In the genomic region with DNA sequence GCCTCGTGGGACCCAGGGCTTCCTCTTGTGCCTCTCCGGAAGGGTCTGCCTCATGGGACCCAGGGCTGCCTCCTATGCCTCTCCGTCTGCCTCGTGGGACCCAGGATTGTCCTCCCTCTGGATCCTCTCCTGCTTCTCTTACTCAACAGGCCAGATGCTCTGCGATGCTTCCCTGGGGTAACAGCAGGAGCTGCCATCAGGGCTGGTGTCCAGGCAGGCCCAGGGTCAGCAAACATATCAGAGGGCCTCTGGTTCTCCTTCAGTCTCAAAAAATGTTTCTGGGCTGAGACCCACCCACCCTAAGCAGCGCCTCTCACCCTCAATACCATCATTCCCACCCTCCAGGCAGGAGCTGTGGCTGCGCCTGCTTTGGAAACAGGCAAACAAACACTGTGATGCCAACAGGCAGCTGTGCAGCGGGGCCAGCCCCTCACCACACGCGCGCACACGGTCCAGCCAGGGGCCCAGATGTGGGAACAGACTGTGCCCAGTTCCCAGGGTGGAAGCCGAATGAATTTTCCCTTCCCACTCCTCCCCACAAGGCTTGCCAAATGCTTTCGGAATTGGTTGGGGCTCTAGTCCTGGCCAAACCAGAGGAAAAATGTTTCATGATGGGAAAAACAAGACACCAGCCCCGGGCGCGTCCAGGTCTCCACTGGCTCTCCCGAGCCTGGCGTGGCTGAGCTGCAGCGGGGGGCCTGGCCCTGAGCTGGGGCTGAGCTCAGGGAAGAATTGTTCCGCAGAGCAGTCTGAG, we compare ENCODE assay signal across 2 cellular contexts.
TF ChIP-seq lines count a peak whose summit lies in the region.

No MANE protein-coding gene starts in this region.

TF ChIP-seq in SK-N-SH, 30 proteins besides CTCF, POLR2A, EP300 and RAD21 (continued from another document):
- TF ChIP-seq, protein P1, sequence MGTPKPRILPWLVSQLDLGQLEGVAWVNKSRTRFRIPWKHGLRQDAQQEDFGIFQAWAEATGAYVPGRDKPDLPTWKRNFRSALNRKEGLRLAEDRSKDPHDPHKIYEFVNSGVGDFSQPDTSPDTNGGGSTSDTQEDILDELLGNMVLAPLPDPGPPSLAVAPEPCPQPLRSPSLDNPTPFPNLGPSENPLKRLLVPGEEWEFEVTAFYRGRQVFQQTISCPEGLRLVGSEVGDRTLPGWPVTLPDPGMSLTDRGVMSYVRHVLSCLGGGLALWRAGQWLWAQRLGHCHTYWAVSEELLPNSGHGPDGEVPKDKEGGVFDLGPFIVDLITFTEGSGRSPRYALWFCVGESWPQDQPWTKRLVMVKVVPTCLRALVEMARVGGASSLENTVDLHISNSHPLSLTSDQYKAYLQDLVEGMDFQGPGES (IDR thresholded peaks at IDR 0.05; ENCODE audit: low read depth, low read length): no peak
- TF ChIP-seq, protein P2, sequence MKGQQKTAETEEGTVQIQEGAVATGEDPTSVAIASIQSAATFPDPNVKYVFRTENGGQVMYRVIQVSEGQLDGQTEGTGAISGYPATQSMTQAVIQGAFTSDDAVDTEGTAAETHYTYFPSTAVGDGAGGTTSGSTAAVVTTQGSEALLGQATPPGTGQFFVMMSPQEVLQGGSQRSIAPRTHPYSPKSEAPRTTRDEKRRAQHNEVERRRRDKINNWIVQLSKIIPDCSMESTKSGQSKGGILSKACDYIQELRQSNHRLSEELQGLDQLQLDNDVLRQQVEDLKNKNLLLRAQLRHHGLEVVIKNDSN (IDR thresholded peaks at IDR 0.05; ENCODE audit: borderline replicate concordance, low read depth): no peak
- TF ChIP-seq TAF1 (IDR thresholded peaks at IDR 0.05; ENCODE audit: borderline replicate concordance, low read depth, low read length) (no peak), RFX5 (IDR thresholded peaks at IDR 0.05; ENCODE audit: low read length) (no peak), NRF1 (IDR thresholded peaks at IDR 0.05; ENCODE audit: low read depth, low read length) (no peak)

TF ChIP-seq in SK-N-SH treated with all-trans-retinoic acid at 6 μM for 48 hours, 23 proteins besides CTCF, POLR2A, EP300 and RAD21 (continued from another document):
- TF ChIP-seq, protein P3, sequence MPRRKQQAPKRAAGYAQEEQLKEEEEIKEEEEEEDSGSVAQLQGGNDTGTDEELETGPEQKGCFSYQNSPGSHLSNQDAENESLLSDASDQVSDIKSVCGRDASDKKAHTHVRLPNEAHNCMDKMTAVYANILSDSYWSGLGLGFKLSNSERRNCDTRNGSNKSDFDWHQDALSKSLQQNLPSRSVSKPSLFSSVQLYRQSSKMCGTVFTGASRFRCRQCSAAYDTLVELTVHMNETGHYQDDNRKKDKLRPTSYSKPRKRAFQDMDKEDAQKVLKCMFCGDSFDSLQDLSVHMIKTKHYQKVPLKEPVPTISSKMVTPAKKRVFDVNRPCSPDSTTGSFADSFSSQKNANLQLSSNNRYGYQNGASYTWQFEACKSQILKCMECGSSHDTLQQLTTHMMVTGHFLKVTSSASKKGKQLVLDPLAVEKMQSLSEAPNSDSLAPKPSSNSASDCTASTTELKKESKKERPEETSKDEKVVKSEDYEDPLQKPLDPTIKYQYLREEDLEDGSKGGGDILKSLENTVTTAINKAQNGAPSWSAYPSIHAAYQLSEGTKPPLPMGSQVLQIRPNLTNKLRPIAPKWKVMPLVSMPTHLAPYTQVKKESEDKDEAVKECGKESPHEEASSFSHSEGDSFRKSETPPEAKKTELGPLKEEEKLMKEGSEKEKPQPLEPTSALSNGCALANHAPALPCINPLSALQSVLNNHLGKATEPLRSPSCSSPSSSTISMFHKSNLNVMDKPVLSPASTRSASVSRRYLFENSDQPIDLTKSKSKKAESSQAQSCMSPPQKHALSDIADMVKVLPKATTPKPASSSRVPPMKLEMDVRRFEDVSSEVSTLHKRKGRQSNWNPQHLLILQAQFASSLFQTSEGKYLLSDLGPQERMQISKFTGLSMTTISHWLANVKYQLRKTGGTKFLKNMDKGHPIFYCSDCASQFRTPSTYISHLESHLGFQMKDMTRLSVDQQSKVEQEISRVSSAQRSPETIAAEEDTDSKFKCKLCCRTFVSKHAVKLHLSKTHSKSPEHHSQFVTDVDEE (CRISPR knock-in tag; IDR thresholded peaks at IDR 0.05): no peak
- TF ChIP-seq ZFP3 (CRISPR knock-in tag; IDR thresholded peaks at IDR 0.05) (no peak), ZNF8 (CRISPR knock-in tag; IDR thresholded peaks at IDR 0.05) (no peak), ZC3H10 (CRISPR knock-in tag; IDR thresholded peaks at IDR 0.05) (no peak), RARB (CRISPR knock-in tag; IDR thresholded peaks at IDR 0.05) (no peak), TOX (CRISPR knock-in tag; IDR thresholded peaks at IDR 0.05; ENCODE audit: borderline replicate concordance) (no peak)
- TF ChIP-seq, protein P4, sequence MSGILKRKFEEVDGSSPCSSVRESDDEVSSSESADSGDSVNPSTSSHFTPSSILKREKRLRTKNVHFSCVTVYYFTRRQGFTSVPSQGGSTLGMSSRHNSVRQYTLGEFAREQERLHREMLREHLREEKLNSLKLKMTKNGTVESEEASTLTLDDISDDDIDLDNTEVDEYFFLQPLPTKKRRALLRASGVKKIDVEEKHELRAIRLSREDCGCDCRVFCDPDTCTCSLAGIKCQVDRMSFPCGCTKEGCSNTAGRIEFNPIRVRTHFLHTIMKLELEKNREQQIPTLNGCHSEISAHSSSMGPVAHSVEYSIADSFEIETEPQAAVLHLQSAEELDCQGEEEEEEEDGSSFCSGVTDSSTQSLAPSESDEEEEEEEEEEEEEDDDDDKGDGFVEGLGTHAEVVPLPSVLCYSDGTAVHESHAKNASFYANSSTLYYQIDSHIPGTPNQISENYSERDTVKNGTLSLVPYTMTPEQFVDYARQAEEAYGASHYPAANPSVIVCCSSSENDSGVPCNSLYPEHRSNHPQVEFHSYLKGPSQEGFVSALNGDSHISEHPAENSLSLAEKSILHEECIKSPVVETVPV (CRISPR knock-in tag; IDR thresholded peaks at IDR 0.05): no peak
